Comparison of ENCODE assay signal across 9 cellular contexts in genomic region chr2:239253264-239253663, GRCh38.
DNase-seq lines count a peak whose midpoint lies in the region; ATAC-seq lines count a peak whose summit lies in the region.
"Had no signal": no experiment of that assay in that cellular context is flagged by ENCODE, and none has a peak within 500 bp of the region (broad histone marks: within the 10 kb centered on the region; RNA-seq: fewer than 3 reads in every experiment).

No MANE protein-coding gene starts in this region.

- H3K27me3 Mint-ChIP-seq in T-cell = no peaks in the 10 kb centered on the region

- CTCF ChIA-PET in T-cell (lab: Charles Lee) = interaction anchor here in 1 of 2 donors (1.0 kb wide), 1 partner anchor 11 kb away, joined by 3 read pairs; no protein-coding TSS in a partner anchor

- peak overlapping the region in 1 of 2 donors; percentile 81 for H3K27ac Mint-ChIP-seq in T-cell

- no peak for DNase-seq in T-cell
- peak; percentile 74 for DNase-seq in pons (ENCODE audit: low spot score)
- DNase-seq in occipital lobe (lab: John Stamatoyannopoulos, UW) = no peak
- no peak for DNase-seq in SHP77 (lab: John Stamatoyannopoulos, UW)
- DNase-seq in A172 (ENCODE audit: low spot score) = no peak
- DNase-seq in NCI-H2029 (lab: John Stamatoyannopoulos, UW) = no peak
- DNase-seq: NCI-H774 had no signal

- peak; percentile 58 for ATAC-seq in GM18858 (IDR thresholded peaks at IDR 0.05; ENCODE audit: unreplicated experiment)
- peak; percentile 81 for ATAC-seq in HG02852 (IDR thresholded peaks at IDR 0.05; ENCODE audit: unreplicated experiment)
- peak in 3 of 4 experiments; percentile 13 to 41 (median 21) for ATAC-seq in T-cell (replicated peaks in 1 of 4)

- peaks cover 7 to 10% (median 9%) of the 10 kb centered on the region in 3 donors for H3K9me3 Mint-ChIP-seq in T-cell

- peaks cover 75 to 82% (median 78%) of the 10 kb centered on the region in 3 donors for H3K4me1 Mint-ChIP-seq in T-cell

- POLR2A ChIA-PET in T-cell (lab: Charles Lee) = interaction anchor here in 1 of 2 donors (0.9 kb wide), 1 partner anchor 148 kb away, joined by 3 read pairs; the partner anchor contains the start of gene HDAC4

- H3K4me3 Mint-ChIP-seq in T-cell = peak overlapping the region; percentile 60 to 85 (median 71)

- H3K36me3 Mint-ChIP-seq in T-cell = peaks cover 32% of the 10 kb centered on the region

Comparison
In these comparisons a context has a peak if more than half of its experiments do, and no peak if none do; other contexts are left out.
1. ATAC-seq: peak in every context shown above with its lines; median percentile 81 in HG02852; 58 in GM18858; 21 in T-cell.